In the genomic region with DNA sequence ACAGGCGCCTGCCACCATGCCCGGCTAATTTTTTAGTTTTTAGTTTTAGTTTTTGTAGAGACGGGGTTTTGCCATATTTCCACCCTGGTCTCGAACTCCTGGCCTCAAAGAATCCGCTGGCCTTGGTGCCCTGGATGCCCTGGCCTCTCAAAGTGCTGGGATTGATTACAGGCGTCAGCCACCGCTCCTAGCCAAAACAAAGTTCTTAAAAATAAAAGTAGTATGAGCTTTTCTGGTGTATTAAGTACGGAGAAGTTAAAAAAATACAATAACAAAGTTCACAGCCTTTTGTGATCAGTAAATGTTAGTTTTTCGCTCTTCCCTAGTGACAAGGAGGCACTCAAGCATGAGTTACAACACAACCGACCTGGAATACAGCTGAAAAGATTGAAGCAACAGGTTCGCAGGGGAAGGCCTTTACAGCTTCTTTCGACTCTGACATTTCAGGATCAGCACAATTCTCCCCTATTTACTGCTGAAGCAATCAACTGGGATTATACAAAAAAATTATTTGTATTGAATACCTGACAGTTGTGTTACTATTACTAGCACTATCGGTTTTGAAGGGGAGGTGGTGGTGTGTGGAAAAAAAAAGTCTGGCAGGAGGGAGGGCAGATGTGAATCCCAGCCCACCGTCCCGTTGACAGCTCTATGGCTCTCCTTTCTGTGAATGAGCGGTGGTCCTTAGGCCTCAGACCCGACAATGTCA, we compare ENCODE assay signal across 8 cellular contexts. TPM values are rescaled to one million over a fixed set of nuclear protein-coding genes. Genes with fewer than 3 reads are reported as not detected.
DNase-seq lines count a peak whose midpoint lies in the region; ATAC-seq and TF ChIP-seq lines count a peak whose summit lies in the region.

No MANE protein-coding gene starts in this region.

- intact Hi-C loops in testis (cut with DNase I; ENCODE audit: low total_unique reads): no loop called here

- H3K4me3 ChIP-seq in adipocyte (ENCODE audit: low read length): peak overlapping the region; percentile 85
- peak overlapping the region; percentile 57 for H3K4me3 ChIP-seq in kidney epithelial cell (ENCODE audit: low read depth, low read length)
- H3K4me3 ChIP-seq in testis: peak overlapping the region; percentile 95 to 97

- TF ChIP-seq POLR2A in testis (IDR thresholded peaks at IDR 0.05): no peak

- H3K27ac Mint-ChIP-seq in stimulated activated naive CD8-positive, alpha-beta T cell treated with anti-CD3 and anti-CD28 coated beads, Interleukin-15, Interleukin-2, amounts not matched to agents 100 ng/mL and 50 ng/mL, for 24 hours: peak overlapping the region; percentile 96

- H3K9ac ChIP-seq in adipocyte (ENCODE audit: low read length): peak overlapping the region; percentile 89

- H3K27me3 ChIP-seq in adipocyte (replicated peaks; ENCODE audit: control insufficient read depth, insufficient read depth, low read length): no peaks in the 10 kb centered on the region
- no peaks in the 10 kb centered on the region for H3K27me3 ChIP-seq in kidney epithelial cell (ENCODE audit: control insufficient read depth, insufficient read depth, low read length)
- no peaks in the 10 kb centered on the region for H3K27me3 ChIP-seq in testis

- H3K9me3 Mint-ChIP-seq in stimulated activated naive CD8-positive, alpha-beta T cell treated with anti-CD3 and anti-CD28 coated beads, Interleukin-15, Interleukin-2, amounts not matched to agents 100 ng/mL and 50 ng/mL, for 24 hours: no peaks in the 10 kb centered on the region

- no peaks in the 10 kb centered on the region for H3K27me3 Mint-ChIP-seq in stimulated activated naive CD8-positive, alpha-beta T cell treated with anti-CD3 and anti-CD28 coated beads, Interleukin-15, Interleukin-2, amounts not matched to agents 100 ng/mL and 50 ng/mL, for 24 hours

- peaks cover 19% of the 10 kb centered on the region for H3K4me1 ChIP-seq in adipocyte (ENCODE audit: control insufficient read depth, insufficient read depth, low read length)
- H3K4me1 ChIP-seq in testis: peaks cover 5% of the 10 kb centered on the region

- no peak for TF ChIP-seq CTCF in kidney epithelial cell (IDR thresholded peaks at IDR 0.05; ENCODE audit: insufficient read depth, low read length, poor library complexity, severe bottlenecking)
- TF ChIP-seq CTCF in testis (IDR thresholded peaks at IDR 0.05): no peak

- peaks cover 7% of the 10 kb centered on the region for H3K36me3 Mint-ChIP-seq in stimulated activated naive CD8-positive, alpha-beta T cell treated with anti-CD3 and anti-CD28 coated beads, Interleukin-15, Interleukin-2, amounts not matched to agents 100 ng/mL and 50 ng/mL, for 24 hours (ENCODE audit: low read depth)

- H3K9me3 ChIP-seq in adipocyte (ENCODE audit: control insufficient read depth, low read length) (no peaks in the 10 kb centered on the region), testis (no peaks in the 10 kb centered on the region)

- H3K27ac ChIP-seq in testis: peak overlapping the region; percentile 45 to 94

- H3K4me1 Mint-ChIP-seq in stimulated activated naive CD8-positive, alpha-beta T cell treated with anti-CD3 and anti-CD28 coated beads, Interleukin-15, Interleukin-2, amounts not matched to agents 100 ng/mL and 50 ng/mL, for 24 hours (ENCODE audit: low read depth): peaks cover 35% of the 10 kb centered on the region

- no peaks in the 10 kb centered on the region for H3K36me3 ChIP-seq in adipocyte (ENCODE audit: control insufficient read depth, insufficient read depth, low read length, severe bottlenecking)
- H3K36me3 ChIP-seq in kidney epithelial cell (ENCODE audit: control insufficient read depth, insufficient read depth, low read length): no peaks in the 10 kb centered on the region
- H3K36me3 ChIP-seq in testis (ENCODE audit: low read depth, missing control alignments): no peaks in the 10 kb centered on the region

- H3K4me3 Mint-ChIP-seq in stimulated activated naive CD8-positive, alpha-beta T cell treated with anti-CD3 and anti-CD28 coated beads, Interleukin-15, Interleukin-2, amounts not matched to agents 100 ng/mL and 50 ng/mL, for 24 hours: peak overlapping the region; percentile 90

- 21 to 36% methylated on average over 17 of the region's 17 CpGs for WGBS in testis, 2 donors

- no peak for ATAC-seq in stimulated activated naive CD8-positive, alpha-beta T cell treated with anti-CD3 and anti-CD28 coated beads, Interleukin-15, Interleukin-2, amounts not matched to agents 100 U/mL and 50 U/mL, for 24 hours
- ATAC-seq in GM21526 (IDR thresholded peaks at IDR 0.05; ENCODE audit: low FRiP score, unreplicated experiment): no peak

- DNase-seq in stimulated activated naive CD8-positive, alpha-beta T cell treated with anti-CD3 and anti-CD28 coated beads, Interleukin-15, Interleukin-2, amounts not matched to agents 100 U/mL and 50 U/mL, for 24 hours: no peak
- DNase-seq in adipocyte (ENCODE audit: low read depth) (peak; percentile 48), kidney epithelial cell (ENCODE audit: low read depth) (no peak), testis (no peak), COLO668 (lab: John Stamatoyannopoulos, UW; ENCODE audit: unreplicated experiment) (no peak), DMS153 treated with DMSO at 0.1 percent for 48 hours (lab: John Stamatoyannopoulos, UW; ENCODE audit: unreplicated experiment) (no peak)

RNA-seq across cellular contexts. Expression of a gene that starts 0.9 kb away (rescaled TPM):
- 56.0 and 58.9 TPM in 2 replicates for total RNA-seq in kidney epithelial cell
- total RNA-seq in testis: 100 to 1,000 TPM in 1 of 2 donors, 10 to 100 TPM in 1; 80.5 to 117 TPM
- polyA plus RNA-seq in testis (ENCODE audit: insufficient read depth, low read depth, low replicate concordance): 107 TPM
